10 cellular contexts compared by ENCODE assay signal in the genomic region with DNA sequence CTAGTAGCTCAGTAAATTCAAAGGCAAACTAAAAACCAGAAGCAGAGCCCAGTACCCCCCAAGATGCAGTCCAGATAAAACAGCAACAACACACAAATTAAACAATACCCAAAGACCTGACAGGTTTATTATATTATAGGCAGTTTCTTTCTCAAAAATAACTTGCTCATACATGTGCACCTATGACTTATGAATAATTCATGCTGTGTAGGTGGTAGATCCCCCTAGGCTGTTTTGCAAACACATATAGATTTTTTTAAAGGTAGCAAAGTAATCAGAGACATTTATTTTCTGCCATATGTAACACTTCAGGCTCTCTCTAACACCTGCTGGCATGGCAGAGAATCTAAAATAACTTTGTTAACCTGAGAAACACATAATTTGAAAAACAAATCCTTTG. TPM values are rescaled to one million over a fixed set of nuclear protein-coding genes. Genes with fewer than 3 reads are reported as not detected.
"Had no signal": no experiment of that assay in that cellular context is flagged by ENCODE, and none has a peak within 500 bp of the region (broad histone marks: within the 10 kb centered on the region; RNA-seq: fewer than 3 reads in every experiment).

No MANE protein-coding gene starts in this region.

- H3K9me3 Mint-ChIP-seq: HFFc6 had no signal

- H3K27ac Mint-ChIP-seq: HFFc6 had no signal

- H3K4me3 ChIP-seq: HAP-1 had no signal

- H3K27me3 Mint-ChIP-seq: IgD-negative memory B cell had no signal

- H3K4me3 Mint-ChIP-seq: HFFc6, IgD-negative memory B cell had no signal

- DNase-seq: GOT3, H7, HFFc6, KBM-7 had no signal

- H3K36me3 ChIP-seq: HAP-1 had no signal

- H3K27ac ChIP-seq: HL-60 had no signal

- ATAC-seq: HCT116, HepG2 had no signal

- H3K9me3 ChIP-seq: HAP-1 had no signal

RNA-seq across cellular contexts. Expression of a gene that starts 27.2 kb away (rescaled TPM):
- total RNA-seq: H4, H7, HepG2, HFFc6 had no signal
- polyA plus RNA-seq: HepG2, IgD-negative memory B cell had no signal
